ENCODE assay signal across 8 cellular contexts in the genomic region with DNA sequence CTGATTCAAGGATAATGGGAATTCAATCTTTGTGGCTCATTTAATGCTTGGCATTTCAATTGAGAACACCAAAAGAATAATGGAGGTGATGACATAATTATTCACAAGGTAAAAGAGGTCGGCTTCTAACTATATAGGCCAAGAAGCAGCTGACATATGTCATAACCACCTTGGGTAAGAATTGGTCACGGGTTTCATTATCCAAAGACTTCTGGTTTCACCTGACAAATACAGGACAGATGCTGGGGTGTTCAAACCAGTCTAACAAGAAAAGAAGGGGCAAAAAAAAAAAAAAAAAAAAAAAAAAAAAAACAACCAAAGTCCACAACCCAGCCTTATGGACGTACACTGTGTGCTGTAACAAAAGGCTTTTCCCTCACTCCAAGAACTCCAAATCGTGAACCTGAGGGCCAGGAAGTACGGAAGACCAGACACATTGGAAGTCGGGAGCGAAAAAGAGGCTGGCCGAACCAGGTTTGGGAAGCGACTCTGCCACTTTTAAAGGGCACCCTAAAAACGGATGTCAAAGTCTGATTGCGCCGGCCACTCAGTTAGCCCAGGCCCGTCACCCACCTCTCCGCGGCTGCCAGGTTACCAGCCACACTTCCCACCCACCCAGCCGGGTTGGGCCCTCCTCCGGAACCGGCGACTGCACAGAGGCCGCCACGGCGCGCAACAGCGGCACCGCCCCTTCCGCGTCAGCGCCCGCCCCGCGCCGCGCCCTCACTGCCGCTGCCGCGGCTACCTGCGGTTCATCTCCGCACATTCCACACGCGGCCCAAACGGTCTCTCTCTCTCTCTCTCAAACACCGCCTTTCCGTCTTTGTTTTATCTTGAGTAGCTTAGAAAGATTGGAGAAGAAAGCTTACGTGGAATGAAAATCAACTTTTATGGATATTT. TPM values are rescaled to one million over a fixed set of nuclear protein-coding genes. Genes with fewer than 3 reads are reported as not detected.
DNase-seq lines count a peak whose midpoint lies in the region; ATAC-seq and TF ChIP-seq lines count a peak whose summit lies in the region.

A gene with protein sequence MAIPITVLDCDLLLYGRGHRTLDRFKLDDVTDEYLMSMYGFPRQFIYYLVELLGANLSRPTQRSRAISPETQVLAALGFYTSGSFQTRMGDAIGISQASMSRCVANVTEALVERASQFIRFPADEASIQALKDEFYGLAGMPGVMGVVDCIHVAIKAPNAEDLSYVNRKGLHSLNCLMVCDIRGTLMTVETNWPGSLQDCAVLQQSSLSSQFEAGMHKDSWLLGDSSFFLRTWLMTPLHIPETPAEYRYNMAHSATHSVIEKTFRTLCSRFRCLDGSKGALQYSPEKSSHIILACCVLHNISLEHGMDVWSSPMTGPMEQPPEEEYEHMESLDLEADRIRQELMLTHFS (minus strand): TSS at position 677 of the 900 bp plus-strand sequence. CDS start 990 bp downstream, outside the sequence.

- TF ChIP-seq POLR2A in IMR-90 (IDR thresholded peaks at IDR 0.05; ENCODE audit: low read depth, low read length) (peak; percentile 77), esophagus squamous epithelium (IDR thresholded peaks at IDR 0.05) (peak in 3 of 4 donors; percentile 36 to 64 (median 50))

- H3K14ac ChIP-seq in IMR-90 (replicated peaks; ENCODE audit: low read depth, low read length): peak within 1 kb of the TSS; percentile 98

- dilution Hi-C loops in IMR-90 (cut with HindIII; ENCODE audit: low sequenced_read_pairs, unreplicated experiment): no loop called here

- peaks cover 6% of the 10 kb centered on the region; the same call in 1 of the 2 replicates for H3K9me1 ChIP-seq in IMR-90 (ENCODE audit: insufficient read depth, low read length)

- ATAC-seq in GM21529 (IDR thresholded peaks at IDR 0.05; ENCODE audit: unreplicated experiment): peak; percentile 94
- peak; percentile 99 for ATAC-seq in IMR-90 (ENCODE audit: low read depth)

- intact Hi-C loops in IMR-90 (cut with micrococcal nuclease): loop anchor here (1.0 kb wide), 1 partner anchor 228 kb away; no protein-coding TSS in a partner anchor
- intact Hi-C loops in esophagus squamous epithelium (cut with DNase I): no loop called here

- 0% methylated on average over 5 of the region's 44 CpGs; no CpG with 5 or more reads in 1 of the 2 experiments for WGBS in IMR-90 (ENCODE audit: extremely low coverage in 2 of 2, insufficient read length in 1 of 2), 2 experiments
- 0 to 1% methylated on average over 21 to 37 of the region's 44 CpGs for WGBS in esophagus squamous epithelium, 2 donors

- peak within 1 kb of the TSS; percentile 85 for H4K5ac ChIP-seq in IMR-90 (ENCODE audit: low read depth, low read length)

- peak within 1 kb of the TSS; percentile 95 for H2BK5ac ChIP-seq in IMR-90 (ENCODE audit: low read depth, low read length, poor library complexity, severe bottlenecking)

- peak within 1 kb of the TSS; percentile 98 for H3K4me2 ChIP-seq in IMR-90 (ENCODE audit: low read depth, low read length)

- peaks cover 5% of the 10 kb centered on the region; the same call in 1 of the 2 replicates for H3K4me1 ChIP-seq in IMR-90 (ENCODE audit: control insufficient read depth, insufficient read depth, low read length)
- H3K4me1 ChIP-seq in esophagus squamous epithelium: peaks cover 10 to 56% (median 22%) of the 10 kb centered on the region in 3 donors

- POLR2A ChIA-PET in IMR-90 (lab: Charles Lee; ENCODE audit: unreplicated experiment): no interaction called here

- no peak for TF ChIP-seq RAD21 in IMR-90 (IDR thresholded peaks at IDR 0.05; ENCODE audit: low read length)

- H3K79me1 ChIP-seq in IMR-90 (ENCODE audit: low read depth in 1 of 2, low read length in 2 of 2): peaks cover 16 to 48% of the 10 kb centered on the region in 2 experiments

- TF ChIP-seq CTCF in IMR-90 (conservative IDR thresholded peaks at IDR 0.05; ENCODE audit: low read depth, low read length) (no peak), esophagus squamous epithelium (IDR thresholded peaks at IDR 0.05) (peak in 1 of 6 experiments; percentile 9)

- peak within 1 kb of the TSS; percentile 83; the same call in 1 of the 2 replicates for H2AK5ac ChIP-seq in IMR-90 (ENCODE audit: low read depth, low read length)

- peak within 1 kb of the TSS; percentile 97 for H2AFZ ChIP-seq in IMR-90 (replicated peaks; ENCODE audit: low read length, poor library complexity)

- H3K9me3 ChIP-seq in IMR-90 (ENCODE audit: control insufficient read depth, insufficient read depth, low read length) (no peaks in the 10 kb centered on the region), esophagus squamous epithelium (no peaks in the 10 kb centered on the region)

- H2AK9ac ChIP-seq in IMR-90 (replicated peaks; ENCODE audit: low read depth, low read length, poor library complexity): peak within 1 kb of the TSS; percentile 90

- peak within 1 kb of the TSS; percentile 91 for H3K9ac ChIP-seq in IMR-90 (ENCODE audit: low read depth, low read length)

- H2BK120ac ChIP-seq in IMR-90 (ENCODE audit: low read depth, low read length): peak within 1 kb of the TSS; percentile 98

- H3K23ac ChIP-seq in IMR-90 (ENCODE audit: low read depth, low read length): peak within 1 kb of the TSS; percentile 95

- peak within 1 kb of the TSS; percentile 89 for H4K91ac ChIP-seq in IMR-90 (ENCODE audit: insufficient read depth, low read depth, low read length)

- H3K4me3 ChIP-seq in IMR-90 (ENCODE audit: insufficient read depth, low read depth, low read length) (peak within 1 kb of the TSS; percentile 90), esophagus squamous epithelium (peak within 1 kb of the TSS; percentile 92 to 100 (median 96))

- H3K56ac ChIP-seq in IMR-90 (ENCODE audit: extremely low read depth, insufficient read depth, low read length): peak within 1 kb of the TSS; percentile 100

- H3K27ac ChIP-seq in IMR-90 (ENCODE audit: insufficient read depth, low read length): peak within 1 kb of the TSS; percentile 82
- peak within 1 kb of the TSS; percentile 97 to 100 (median 99) for H3K27ac ChIP-seq in esophagus squamous epithelium

- BruUV-seq in IMR-90 (replicated peaks; lab: Mats Ljungman, UMichigan): TSS peak; percentile 88

- H3K36me3 ChIP-seq in IMR-90 (ENCODE audit: control insufficient read depth, insufficient read depth, low read length): peaks cover 1% of the 10 kb centered on the region; the same call in 1 of the 2 replicates
- peaks cover 0 to 23% (median 0%) of the 10 kb centered on the region in 3 donors for H3K36me3 ChIP-seq in esophagus squamous epithelium

- H4K8ac ChIP-seq in IMR-90 (ENCODE audit: low read depth in 2 of 2, low read length in 2 of 2): peak within 1 kb of the TSS; percentile 95 to 100

- H4K20me1 ChIP-seq in IMR-90 (ENCODE audit: insufficient read depth, low read length): no peaks in the 10 kb centered on the region

- peak within 1 kb of the TSS; percentile 84 for H3K18ac ChIP-seq in IMR-90 (ENCODE audit: low read depth, low read length)

- peak within 1 kb of the TSS; percentile 96; the same call in 1 of the 2 replicates for H2BK20ac ChIP-seq in IMR-90 (ENCODE audit: low read depth, low read length)

- CTCF ChIA-PET in IMR-90 (lab: Yijun Ruan, JAX): interaction anchor here (0.6 to 1.3 kb wide), 2 partner anchors 14 to 77 kb away, joined by 3 to 6 read pairs; no protein-coding TSS in a partner anchor

- DNase-seq in DMS153 (lab: John Stamatoyannopoulos, UW): peak; percentile 72
- peak; percentile 85 for DNase-seq in IMR-90
- peak; percentile 42 for DNase-seq in OCI-M2 (lab: John Stamatoyannopoulos, UW; ENCODE audit: unreplicated experiment)
- peak; percentile 92 to 95 for DNase-seq in activated T-cell treated with anti-CD3 and anti-CD28 coated beads, Interleukin-2, amount 50 U/mL, for 48 hours
- DNase-seq in esophagus squamous epithelium (lab: John Stamatoyannopoulos, UW): peak; percentile 59
- peak; percentile 88 for DNase-seq in myocyte (ENCODE audit: low read depth)
- DNase-seq in stimulated activated CD8-positive, alpha-beta memory T cell treated with anti-CD3 and anti-CD28 coated beads, Interleukin-7, amount 100 ng/mL, for 4 hours (ENCODE audit: low read depth in 2 of 2): peak; percentile 87 to 93

- peak within 1 kb of the TSS; percentile 68; the same call in 1 of the 3 replicates for H2BK15ac ChIP-seq in IMR-90 (ENCODE audit: low read depth, low read length)

- in situ Hi-C loops in IMR-90 (cut with MboI; ENCODE audit: low sequenced_read_pairs): no loop called here

- H3K4ac ChIP-seq in IMR-90 (ENCODE audit: low read depth, low read length): peak within 1 kb of the TSS; percentile 98

- no peaks in the 10 kb centered on the region for H3K27me3 ChIP-seq in IMR-90 (ENCODE audit: control insufficient read depth, insufficient read depth, low read length)
- H3K27me3 ChIP-seq in esophagus squamous epithelium: no peaks in the 10 kb centered on the region

TF ChIP-seq in IMR-90, 13 proteins besides CTCF, POLR2A, EP300 and RAD21:
- 0 out of 2 replicates have a peak, but pooled peaks have one; percentile 1 for TF ChIP-seq USF2 (IDR thresholded peaks at IDR 0.05; ENCODE audit: low read depth, low read length)
- TF ChIP-seq RCOR1 (IDR thresholded peaks at IDR 0.05; ENCODE audit: insufficient replicate concordance, low read length): no peak
- peak; percentile 5; the same call in 1 of the 2 replicates for TF ChIP-seq BHLHE40 (IDR thresholded peaks at IDR 0.05; ENCODE audit: low read depth, low read length)
- TF ChIP-seq MXI1 (IDR thresholded peaks at IDR 0.05; ENCODE audit: borderline replicate concordance, low read depth, low read length): peak; percentile 59; the same call in 1 of the 2 replicates

RNA-seq across cellular contexts. Expression of the gene that starts here (rescaled TPM):
- total RNA-seq in IMR-90 (2012; rRNA removed): 5.2 and 6.1 TPM in 2 replicates
- 2.4 and 2.7 TPM in 2 replicates for polyA plus RNA-seq in IMR-90 (2012; rRNA removed)
- polyA plus RNA-seq in IMR-90 (2012; cell fraction: cytosol; rRNA removed): 1.3 and 2.0 TPM in 2 replicates
- polyA plus RNA-seq in IMR-90 (2012; cell fraction: nucleus; rRNA removed; ENCODE audit: low replicate concordance): 0.58 and 1.2 TPM in 2 replicates
- 1 to 10 TPM; 1.3 to 4.2 (median 2.2) TPM for total RNA-seq in esophagus squamous epithelium
- 2.7 and 4.3 TPM in 2 replicates for total RNA-seq in myocyte
- polyA plus RNA-seq in myocyte (2012): 4.9 TPM

Comparison
In these comparisons a context has a peak if more than half of its experiments do, and no peak if none do; other contexts are left out.
1. Peak in every context shown above with its lines: DNase-seq, ATAC-seq, H3K4me3 ChIP-seq and H3K27ac ChIP-seq.
2. DNase-seq: peak in every context shown above with its lines; median percentile 94 in activated T-cell treated with anti-CD3 and anti-CD28 coated beads, Interleukin-2, amount 50 U/mL, for 48 hours; 90 in stimulated activated CD8-positive, alpha-beta memory T cell treated with anti-CD3 and anti-CD28 coated beads, Interleukin-7, amount 100 ng/mL, for 4 hours; 88 in myocyte; 85 in IMR-90; 72 in DMS153; 59 in esophagus squamous epithelium; 42 in OCI-M2.